In the genomic region with DNA sequence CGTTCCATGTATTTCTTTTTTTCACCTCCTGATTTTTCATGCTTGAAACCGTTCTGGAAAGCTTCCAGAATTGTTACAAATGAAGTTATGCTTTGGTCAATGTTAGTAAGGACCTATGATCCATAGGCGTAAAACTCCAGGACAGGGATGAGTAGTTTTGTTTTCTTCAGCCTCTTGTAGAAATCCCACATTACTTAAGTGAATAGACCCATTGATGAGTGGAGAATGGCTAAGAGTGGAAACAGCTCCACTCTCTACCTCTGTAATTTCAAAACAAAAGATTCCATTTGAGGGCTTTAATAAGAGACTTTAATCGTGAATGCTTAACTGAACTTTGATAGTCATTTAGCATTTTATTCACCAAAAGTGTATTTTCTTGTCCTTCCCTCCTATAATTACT, we compare ENCODE assay signal across 34 cellular contexts. TPM values are rescaled to one million over a fixed set of nuclear protein-coding genes. Genes with fewer than 3 reads are reported as not detected.
"Had no signal": no experiment of that assay in that cellular context is flagged by ENCODE, and none has a peak within 500 bp of the region (broad histone marks: within the 10 kb centered on the region; RNA-seq: fewer than 3 reads in every experiment).

No MANE protein-coding gene starts in this region.

- H3K9me3 ChIP-seq: ascending aorta, breast epithelium, colonic mucosa had no signal

- DNase-seq: activated CD4-positive, alpha-beta memory T cell treated with anti-CD3 and anti-CD28 coated beads for 36 hours; activated CD4-positive, alpha-beta T cell treated with anti-CD3 and anti-CD28 coated beads for 36 hours; activated CD4-positive, alpha-beta T cell treated with anti-CD3 and anti-CD28 coated beads, Interleukin-2, amount 10 ng/mL, durations not matched to agents 24 days and 14 days; activated CD4-positive, CD25-positive, alpha-beta regulatory T cell; activated CD4-positive, CD25-positive, alpha-beta regulatory T cell treated with anti-CD3 and anti-CD28 coated beads, Interleukin-2, amount 50 U/mL, for 72 hours; activated CD8-positive, alpha-beta memory T cell treated with anti-CD3 and anti-CD28 coated beads, Interleukin-2, amount 10 ng/mL, durations not matched to agents 7 days and 5 days; activated CD8-positive, alpha-beta memory T cell treated with anti-CD3 and anti-CD28 coated beads, Interleukin-2, amount 50 U/mL, for 4 hours; activated CD8-positive, alpha-beta T cell treated with anti-CD3 and anti-CD28 coated beads, Interleukin-2, amount 10 ng/mL, durations not matched to agents 7 days and 5 days; activated gamma-delta T cell; activated naive CD4-positive, alpha-beta T cell; activated naive CD4-positive, alpha-beta T cell treated with anti-CD3 and anti-CD28 coated beads, Interleukin-2, amount 10 ng/mL, durations not matched to agents 7 days and 5 days; activated naive CD8-positive, alpha-beta T cell treated with anti-CD3 and anti-CD28 coated beads, Interleukin-2, amount 10 ng/mL, durations not matched to agents 7 days and 5 days; activated T-cell treated with anti-CD3 and anti-CD28 coated beads, Interleukin-2, amount 50 U/mL, for 1 hour; activated T-cell treated with anti-CD3 and anti-CD28 coated beads, Interleukin-2, amount 50 U/mL, for 48 hours; central memory CD4-positive, alpha-beta T cell; cerebellar nuclear complex; colonic mucosa; effector memory CD4-positive, alpha-beta T cell; endodermal cell; foreskin fibroblast; head of caudate nucleus; T-helper 1 cell; T-helper 17 cell; T1000; WERI-Rb-1 had no signal

- H3K36me3 Mint-ChIP-seq: activated CD8-positive, alpha-beta memory T cell treated with anti-CD3 and anti-CD28 coated beads, Interleukin-2, amount 10 ng/mL, durations not matched to agents 7 days and 5 days; activated naive CD4-positive, alpha-beta T cell treated with anti-CD3 and anti-CD28 coated beads, Interleukin-2, amount 10 ng/mL, durations not matched to agents 7 days and 5 days; brain had no signal

- H3K9me3 Mint-ChIP-seq: activated CD4-positive, alpha-beta memory T cell treated with anti-CD3 and anti-CD28 coated beads for 36 hours; activated CD4-positive, alpha-beta T cell treated with anti-CD3 and anti-CD28 coated beads, Interleukin-2, amount 10 ng/mL, durations not matched to agents 24 days and 14 days; activated naive CD4-positive, alpha-beta T cell treated with anti-CD3 and anti-CD28 coated beads, Interleukin-2, amount 10 ng/mL, durations not matched to agents 7 days and 5 days; activated naive CD4-positive, alpha-beta T cell treated with anti-CD3 and anti-CD28 coated beads, Interleukin-2, amount 50 U/mL, for 72 hours; activated naive CD8-positive, alpha-beta T cell treated with anti-CD3 and anti-CD28 coated beads, Interleukin-2, amount 10 ng/mL, durations not matched to agents 7 days and 5 days; activated T-helper 1 cell treated with anti-CD3 and anti-CD28 coated beads, Interleukin-12 subunit alpha, Interleukin-12 subunit beta, Interleukin-2, Interleukin-4 antibody, amounts not matched to agents 30 ng/mL and 10 ng/mL and 1 ng/mL, durations not matched to agents 14 hours and 24 hours and 36 hours; endodermal cell; T-helper 2 cell treated with Interferon-gamma antibody and Interleukin-4, amounts not matched to agents 5 μg/mL and 100 μg/mL, for 36 hours had no signal

- H3K27me3 Mint-ChIP-seq: activated naive CD4-positive, alpha-beta T cell treated with anti-CD3 and anti-CD28 coated beads, Interleukin-2, amount 10 ng/mL, durations not matched to agents 7 days and 5 days had no signal

- H3K27me3 ChIP-seq: ascending aorta, breast epithelium, cardiac muscle cell had no signal

- H3K4me3 Mint-ChIP-seq: activated CD4-positive, alpha-beta memory T cell treated with anti-CD3 and anti-CD28 coated beads for 36 hours; activated CD4-positive, alpha-beta T cell treated with anti-CD3 and anti-CD28 coated beads for 36 hours; activated CD4-positive, alpha-beta T cell treated with anti-CD3 and anti-CD28 coated beads, Interleukin-2, amount 10 ng/mL, durations not matched to agents 24 days and 14 days; activated CD8-positive, alpha-beta memory T cell treated with anti-CD3 and anti-CD28 coated beads, Interleukin-2, amount 10 ng/mL, durations not matched to agents 7 days and 5 days; activated CD8-positive, alpha-beta T cell treated with anti-CD3 and anti-CD28 coated beads, Interleukin-2, amount 10 ng/mL, durations not matched to agents 7 days and 5 days; activated naive CD4-positive, alpha-beta T cell treated with anti-CD3 and anti-CD28 coated beads, Interleukin-2, amount 10 ng/mL, durations not matched to agents 7 days and 5 days; activated naive CD8-positive, alpha-beta T cell treated with anti-CD3 and anti-CD28 coated beads, Interleukin-2, amount 10 ng/mL, durations not matched to agents 7 days and 5 days; activated T-helper 1 cell treated with anti-CD3 and anti-CD28 coated beads, Interleukin-12 subunit alpha, Interleukin-12 subunit beta, Interleukin-2, Interleukin-4 antibody, amounts not matched to agents 30 ng/mL and 10 ng/mL and 1 ng/mL, durations not matched to agents 14 hours and 24 hours and 36 hours; endodermal cell; T-helper 17 cell; T-helper 2 cell treated with Interferon-gamma antibody and Interleukin-4, amounts not matched to agents 5 μg/mL and 100 μg/mL, for 36 hours had no signal

- H3K27ac ChIP-seq: ascending aorta, breast epithelium, colonic mucosa, WERI-Rb-1 had no signal

- H3K27ac Mint-ChIP-seq: activated CD4-positive, alpha-beta memory T cell treated with anti-CD3 and anti-CD28 coated beads for 36 hours; activated CD4-positive, alpha-beta T cell treated with anti-CD3 and anti-CD28 coated beads for 36 hours; activated CD4-positive, alpha-beta T cell treated with anti-CD3 and anti-CD28 coated beads, Interleukin-2, amount 10 ng/mL, durations not matched to agents 24 days and 14 days; activated CD8-positive, alpha-beta memory T cell treated with anti-CD3 and anti-CD28 coated beads, Interleukin-2, amount 10 ng/mL, durations not matched to agents 7 days and 5 days; activated CD8-positive, alpha-beta T cell treated with anti-CD3 and anti-CD28 coated beads, Interleukin-2, amount 10 ng/mL, durations not matched to agents 7 days and 5 days; activated naive CD4-positive, alpha-beta T cell treated with anti-CD3 and anti-CD28 coated beads, Interleukin-2, amount 10 ng/mL, durations not matched to agents 7 days and 5 days; activated naive CD4-positive, alpha-beta T cell treated with anti-CD3 and anti-CD28 coated beads, Interleukin-2, amount 50 U/mL, for 72 hours; activated naive CD8-positive, alpha-beta T cell treated with anti-CD3 and anti-CD28 coated beads, Interleukin-2, amount 10 ng/mL, durations not matched to agents 7 days and 5 days; activated T-helper 1 cell treated with anti-CD3 and anti-CD28 coated beads, Interleukin-12 subunit alpha, Interleukin-12 subunit beta, Interleukin-2, Interleukin-4 antibody, amounts not matched to agents 30 ng/mL and 10 ng/mL and 1 ng/mL, durations not matched to agents 14 hours and 24 hours and 36 hours; endodermal cell; T-helper 17 cell; T-helper 2 cell treated with Interferon-gamma antibody and Interleukin-4, amounts not matched to agents 5 μg/mL and 100 μg/mL, for 36 hours had no signal

- H3K4me3 ChIP-seq: ascending aorta, breast epithelium, cardiac muscle cell, colonic mucosa had no signal

- ATAC-seq: activated CD4-positive, alpha-beta T cell treated with anti-CD3 and anti-CD28 coated beads for 36 hours; activated CD8-positive, alpha-beta memory T cell treated with anti-CD3 and anti-CD28 coated beads, Interleukin-2, amount 10 ng/mL, durations not matched to agents 7 days and 5 days; activated CD8-positive, alpha-beta T cell treated with anti-CD3 and anti-CD28 coated beads, Interleukin-2, amount 10 ng/mL, durations not matched to agents 7 days and 5 days; activated naive CD4-positive, alpha-beta T cell treated with anti-CD3 and anti-CD28 coated beads, Interleukin-2, amount 50 U/mL, for 72 hours; esophagus mucosa; T-helper 17 cell had no signal

- H3K4me1 ChIP-seq: ascending aorta, breast epithelium, colonic mucosa had no signal

- H3K36me3 ChIP-seq: ascending aorta, breast epithelium, cardiac muscle cell, colonic mucosa, WERI-Rb-1 had no signal

RNA-seq across cellular contexts. Expression of gene TGFB2, which starts 3.0 kb away (rescaled TPM):
- total RNA-seq: activated CD4-positive, alpha-beta memory T cell treated with anti-CD3 and anti-CD28 coated beads for 36 hours; activated CD4-positive, alpha-beta T cell treated with anti-CD3 and anti-CD28 coated beads, Interleukin-2, amount 10 ng/mL, durations not matched to agents 24 days and 14 days; activated CD8-positive, alpha-beta memory T cell treated with anti-CD3 and anti-CD28 coated beads for 36 hours; activated CD8-positive, alpha-beta memory T cell treated with anti-CD3 and anti-CD28 coated beads, Interleukin-2, amount 10 ng/mL, durations not matched to agents 7 days and 5 days; activated CD8-positive, alpha-beta T cell treated with anti-CD3 and anti-CD28 coated beads, Interleukin-2, amount 10 ng/mL, durations not matched to agents 7 days and 5 days; activated naive CD8-positive, alpha-beta T cell treated with anti-CD3 and anti-CD28 coated beads, Interleukin-2, amount 10 ng/mL, durations not matched to agents 7 days and 5 days; activated T-helper 1 cell treated with anti-CD3 and anti-CD28 coated beads, Interleukin-12 subunit alpha, Interleukin-12 subunit beta, Interleukin-2, Interleukin-4 antibody, amounts not matched to agents 30 ng/mL and 10 ng/mL and 1 ng/mL, durations not matched to agents 14 hours and 24 hours and 36 hours had no signal
